In genomic region chr6:40950986-40951730, GRCh38 we compare ENCODE assay signal across 11 cellular contexts.
DNase-seq lines count a peak whose midpoint lies in the region; ATAC-seq, FAIRE-seq and TF ChIP-seq lines count a peak whose summit lies in the region.
"Had no signal": no experiment of that assay in that cellular context is flagged by ENCODE, and none has a peak within 500 bp of the region (broad histone marks: within the 10 kb centered on the region; RNA-seq: fewer than 3 reads in every experiment).

No MANE protein-coding gene starts in this region.

- no peak overlapping the region for H4K5ac ChIP-seq in H9 (ENCODE audit: insufficient read length, low read depth, low read length)

- H3K9ac ChIP-seq in H9 (ENCODE audit: extremely low read depth, insufficient read length, low read length), result no peak overlapping the region
- H3K9ac ChIP-seq in SK-N-MC (ENCODE audit: insufficient read length), result no peak overlapping the region

- no peaks in the 10 kb centered on the region for H3K27me3 ChIP-seq in H9 (ENCODE audit: insufficient read depth, low read length)

- H2AK5ac ChIP-seq in H9 (ENCODE audit: insufficient read length, low read length), result no peak overlapping the region

- no peaks in the 10 kb centered on the region for H3K36me3 Mint-ChIP-seq in H9 (ENCODE audit: insufficient read depth in 1 of 3, low read depth in 3 of 3)
- no peaks in the 10 kb centered on the region for H3K36me3 Mint-ChIP-seq in immature natural killer cell

- H3K4me3 ChIP-seq in SK-N-MC, result peak overlapping the region; percentile 40
- H3K4me3 ChIP-seq in fibroblast of the aortic adventitia (ENCODE audit: low read depth, low read length), result no peak overlapping the region

- H3K27ac ChIP-seq in H9 (ENCODE audit: insufficient read length, low read depth, low read length) (no peak overlapping the region), SK-N-MC (no peak overlapping the region)

- no peak overlapping the region for H3K56ac ChIP-seq in H9 (ENCODE audit: insufficient read length, low read depth, low read length)

- H2BK5ac ChIP-seq in H9 (ENCODE audit: insufficient read length, low read length), result no peak overlapping the region

- no peak for ATAC-seq in HG03196 (IDR thresholded peaks at IDR 0.05; ENCODE audit: unreplicated experiment)

- H3K4ac ChIP-seq in H9 (ENCODE audit: low read depth, low read length), result no peak overlapping the region

- H3K4me2 ChIP-seq in H9 (ENCODE audit: insufficient read depth, insufficient read length, low read length), result no peak overlapping the region

- H3K18ac ChIP-seq in H9 (ENCODE audit: insufficient read length, low read depth, low read length), result no peak overlapping the region

- no peaks in the 10 kb centered on the region for H3K36me3 ChIP-seq in SK-N-MC (ENCODE audit: insufficient read depth, low read length)

- no peak overlapping the region for H4K91ac ChIP-seq in H9 (ENCODE audit: insufficient read length, low read depth, low read length)

- H4K20me1 ChIP-seq in H9 (ENCODE audit: control insufficient read depth, insufficient read depth, insufficient read length), result no peaks in the 10 kb centered on the region

- TF ChIP-seq CTCF in H9 (conservative IDR thresholded peaks at IDR 0.05), result no peak
- no peak for TF ChIP-seq CTCF in fibroblast of the aortic adventitia (IDR thresholded peaks at IDR 0.05; ENCODE audit: insufficient read depth, low read length)

- H3T11ph ChIP-seq in H9 (ENCODE audit: low read length), result no peak overlapping the region

- peaks cover 17% of the 10 kb centered on the region for H3K4me1 ChIP-seq in H9 (ENCODE audit: insufficient read depth, low read length)

- no peak for FAIRE-seq in urothelium cell line (lab: Jason Lieb, UNC)
- FAIRE-seq: small intestine had no signal

- H2BK15ac ChIP-seq in H9 (ENCODE audit: low read depth, low read length), result no peak overlapping the region

- H3K4me3 Mint-ChIP-seq in H9 (no peak overlapping the region), immature natural killer cell (no peak overlapping the region)
- H3K4me3 Mint-ChIP-seq: activated CD4-positive, alpha-beta T cell treated with anti-CD3 and anti-CD28 coated beads, Interleukin-2, amount 10 ng/mL, durations not matched to agents 24 days and 14 days had no signal

- H3K27ac Mint-ChIP-seq in H9 (peak overlapping the region in 2 of 3 experiments; percentile 2 to 59; a peak in 2 of 7 replicates), immature natural killer cell (no peak overlapping the region)
- H3K27ac Mint-ChIP-seq: activated CD4-positive, alpha-beta T cell treated with anti-CD3 and anti-CD28 coated beads, Interleukin-2, amount 10 ng/mL, durations not matched to agents 24 days and 14 days had no signal

- no peak overlapping the region for H2BK120ac ChIP-seq in H9 (ENCODE audit: low read depth, low read length, poor library complexity, severe bottlenecking)

- no peak overlapping the region for H3K23ac ChIP-seq in H9 (ENCODE audit: insufficient read length, low read depth, low read length)

- no peaks in the 10 kb centered on the region for H3K79me1 ChIP-seq in H9 (ENCODE audit: insufficient read depth, low read depth, low read length, poor library complexity, severe bottlenecking)

- no peaks in the 10 kb centered on the region for H3K9me3 Mint-ChIP-seq in H9
- no peaks in the 10 kb centered on the region for H3K9me3 Mint-ChIP-seq in immature natural killer cell
- H3K9me3 Mint-ChIP-seq: activated CD4-positive, alpha-beta T cell treated with anti-CD3 and anti-CD28 coated beads, Interleukin-2, amount 10 ng/mL, durations not matched to agents 24 days and 14 days had no signal

- H3K9me3 ChIP-seq in H9 (ENCODE audit: control insufficient read depth, low read depth, low read length), result no peaks in the 10 kb centered on the region
- no peaks in the 10 kb centered on the region for H3K9me3 ChIP-seq in SK-N-MC (ENCODE audit: low read depth, low read length)

- peaks cover 3% of the 10 kb centered on the region; the same call in 1 of the 2 replicates for H3K27me3 Mint-ChIP-seq in H9 (ENCODE audit: low read depth)
- peaks cover 3 to 9% (median 6%) of the 10 kb centered on the region in 3 donors for H3K27me3 Mint-ChIP-seq in immature natural killer cell (ENCODE audit: low read depth in 3 of 3)

- H3K79me2 ChIP-seq in H9 (ENCODE audit: insufficient read depth, low read length), result no peaks in the 10 kb centered on the region

- H2BK12ac ChIP-seq in H9 (ENCODE audit: insufficient read length, low read depth, low read length), result no peak overlapping the region

- no peaks in the 10 kb centered on the region for H3K23me2 ChIP-seq in H9 (ENCODE audit: insufficient read length, low read depth, low read length, poor library complexity, severe bottlenecking)

- no peak overlapping the region for H2BK20ac ChIP-seq in H9 (ENCODE audit: low read depth, low read length, poor library complexity, severe bottlenecking)

- H2AFZ ChIP-seq in H9 (ENCODE audit: low read length), result no peak overlapping the region

- H3K14ac ChIP-seq in H9 (ENCODE audit: insufficient read depth, low read length), result no peak overlapping the region

- DNase-seq in H9 (no peak), SK-N-MC (ENCODE audit: low read depth, low spot score) (no peak), fibroblast of the aortic adventitia (ENCODE audit: low read depth) (peak; percentile 27), urothelium cell line (ENCODE audit: low spot score) (peak; percentile 80), immature natural killer cell (no peak), NCI-H524 treated with DMSO at 0.1 percent for 48 hours (lab: John Stamatoyannopoulos, UW) (no peak)
- DNase-seq: activated CD4-positive, alpha-beta T cell treated with anti-CD3 and anti-CD28 coated beads, Interleukin-2, amount 10 ng/mL, durations not matched to agents 24 days and 14 days; activated T-cell treated with anti-CD3 and anti-CD28 coated beads, Interleukin-2, amount 50 U/mL, for 48 hours; NCI-H2171 treated with DMSO at 0.1 percent for 48 hours; small intestine had no signal

- peaks cover 51 to 53% of the 10 kb centered on the region in 2 experiments for H3K4me1 Mint-ChIP-seq in H9
- H3K4me1 Mint-ChIP-seq in immature natural killer cell, result no peaks in the 10 kb centered on the region
- H3K4me1 Mint-ChIP-seq: activated CD4-positive, alpha-beta T cell treated with anti-CD3 and anti-CD28 coated beads, Interleukin-2, amount 10 ng/mL, durations not matched to agents 24 days and 14 days had no signal

- WGBS in H9 (ENCODE audit: extremely low coverage, insufficient read length, low lambda C conversion rate), result no CpG with 5 or more reads among the region's 7 CpGs

- no peak overlapping the region for H4K8ac ChIP-seq in H9 (replicated peaks; ENCODE audit: insufficient read length, low read depth, low read length)

Comparison
In these comparisons a context has a peak if more than half of its experiments do, and no peak if none do; other contexts are left out.
1. DNase-seq: peak in fibroblast of the aortic adventitia (single experiment) and urothelium cell line (single experiment); none in H9 (single experiment), SK-N-MC (single experiment), immature natural killer cell (0 of 3) and NCI-H524 treated with DMSO at 0.1 percent for 48 hours (single experiment).
2. H3K27ac Mint-ChIP-seq: peak in H9 (2 of 3); none in immature natural killer cell (0 of 6).